ENCODE assay signal across 14 cellular contexts in genomic region chr12:47938594-47938993, GRCh38. TPM values are rescaled to one million over a fixed set of nuclear protein-coding genes. Genes with fewer than 3 reads are reported as not detected.
DNase-seq lines count a peak whose midpoint lies in the region; ATAC-seq and TF ChIP-seq lines count a peak whose summit lies in the region.
"Had no signal": no experiment of that assay in that cellular context is flagged by ENCODE, and none has a peak within 500 bp of the region (broad histone marks: within the 10 kb centered on the region; RNA-seq: fewer than 3 reads in every experiment).

No MANE protein-coding gene starts in this region.

- H3K36me3 ChIP-seq in parathyroid adenoma (ENCODE audit: control insufficient read depth, insufficient read depth, low read length): no peaks in the 10 kb centered on the region

- no peak overlapping the region for H3K4me2 ChIP-seq in parathyroid adenoma (ENCODE audit: low read length)
- H3K4me2 ChIP-seq: A549 had no signal

- no peak overlapping the region for H3K9ac ChIP-seq in parathyroid adenoma
- H3K9ac ChIP-seq: GM23248 had no signal

- intact Hi-C loops in Right ventricle myocardium superior (cut with DNase I): no loop called here
- intact Hi-C loops in right cardiac atrium (cut with DNase I): no loop called here

- H2AFZ ChIP-seq in parathyroid adenoma: no peak overlapping the region
- H2AFZ ChIP-seq: GM23248 had no signal

- H3K4me3 ChIP-seq in right cardiac atrium (ENCODE audit: low read length) (no peak overlapping the region), parathyroid adenoma (ENCODE audit: low read depth, low read length) (no peak overlapping the region)
- H3K4me3 ChIP-seq: A549, GM23248 had no signal

- H3K27ac ChIP-seq in right cardiac atrium (ENCODE audit: low read length) (no peak overlapping the region), parathyroid adenoma (peak overlapping the region; percentile 0)
- H3K27ac ChIP-seq: A549, C4-2B, GM23248 had no signal

- WGBS in right cardiac atrium: 77% methylated on average over 4 of the region's 4 CpGs

- peak; percentile 12 for ATAC-seq in Right ventricle myocardium superior (ENCODE audit: poor library complexity)
- no peak for ATAC-seq in right cardiac atrium
- ATAC-seq: A549, Panc1 had no signal

- H3K79me2 ChIP-seq in parathyroid adenoma: peaks cover 5% of the 10 kb centered on the region

- H3K4me1 ChIP-seq in right cardiac atrium (ENCODE audit: control insufficient read depth, insufficient read depth, low read length): peaks cover 2% of the 10 kb centered on the region
- peaks cover 45% of the 10 kb centered on the region for H3K4me1 ChIP-seq in parathyroid adenoma
- H3K4me1 ChIP-seq: A549 had no signal

- H3K27me3 ChIP-seq in right cardiac atrium (ENCODE audit: control insufficient read depth, insufficient read depth) (no peaks in the 10 kb centered on the region), parathyroid adenoma (ENCODE audit: control insufficient read depth, insufficient read depth, low read length) (no peaks in the 10 kb centered on the region)

- H3K9me3 ChIP-seq in right cardiac atrium (ENCODE audit: control insufficient read depth, low read length) (no peaks in the 10 kb centered on the region), parathyroid adenoma (ENCODE audit: control insufficient read depth, low read length) (no peaks in the 10 kb centered on the region)
- H3K9me3 ChIP-seq: A549 had no signal

- no peak for DNase-seq in Right ventricle myocardium superior
- no peak for DNase-seq in right cardiac atrium
- peak; percentile 21 for DNase-seq in ecto neural progenitor cell (ENCODE audit: low spot score)
- DNase-seq in NCI-H2029 (lab: John Stamatoyannopoulos, UW): no peak
- DNase-seq in 8988T: no peak
- no peak for DNase-seq in activated naive CD4-positive, alpha-beta T cell (lab: John Stamatoyannopoulos, UW)
- DNase-seq: KG1, NCI-H1436, NCI-H774 had no signal

- TF ChIP-seq CTCF in parathyroid adenoma (IDR thresholded peaks at IDR 0.05): no peak

RNA-seq across cellular contexts. Expression of gene TMEM106C, which starts 24.8 kb away (rescaled TPM):
- total RNA-seq in Right ventricle myocardium superior: 42.5 TPM
- 10 to 100 TPM; 68.6 to 85.7 (median 74.5) TPM for total RNA-seq in right cardiac atrium
- polyA plus RNA-seq in right cardiac atrium: 67.8 TPM

RNA-seq across cellular contexts. Expression of gene VDR, which starts 33.8 kb away (rescaled TPM):
- total RNA-seq in Right ventricle myocardium superior: 0.11 TPM
- 1 to 10 TPM in 2 of 4 donors, under 1 TPM in 2; 0.93 to 3.0 (median 1.3) TPM for total RNA-seq in right cardiac atrium
- 0.27 TPM for polyA plus RNA-seq in right cardiac atrium
